ENCODE assay signal across 1 cellular context in genomic region chr16:54847609-54848008, GRCh38.
TF ChIP-seq lines count a peak whose summit lies in the region.

No MANE protein-coding gene starts in this region.

TF ChIP-seq in HCT116, 20 proteins besides CTCF, POLR2A, EP300 and RAD21 (continued from another document):
- TF ChIP-seq REST (IDR thresholded peaks at IDR 0.05; ENCODE audit: low read depth): no peak
- no peak for TF ChIP-seq ZNF274 (IDR thresholded peaks at IDR 0.05; ENCODE audit: low read depth, low read length)
